Comparison of ENCODE assay signal across 8 cellular contexts in genomic region chr2:233354500-233354924, GRCh38. TPM values are rescaled to one million over a fixed set of nuclear protein-coding genes. Genes with fewer than 3 reads are reported as not detected.
DNase-seq lines count a peak whose midpoint lies in the region; ATAC-seq and TF ChIP-seq lines count a peak whose summit lies in the region.

No MANE protein-coding gene starts in this region.

- no peak for TF ChIP-seq CTCF in kidney epithelial cell (IDR thresholded peaks at IDR 0.05; ENCODE audit: insufficient read depth, low read length, poor library complexity, severe bottlenecking)

- H3K4me1 ChIP-seq in SJSA1 (replicated peaks) = peaks cover 31% of the 10 kb centered on the region

- peak; percentile 50 for ATAC-seq in GM18502 (IDR thresholded peaks at IDR 0.05; ENCODE audit: poor library complexity, unreplicated experiment)
- no peak for ATAC-seq in HG03460 (IDR thresholded peaks at IDR 0.05; ENCODE audit: unreplicated experiment)

- H3K27me3 ChIP-seq in SJSA1 (replicated peaks) (no peaks in the 10 kb centered on the region), kidney epithelial cell (ENCODE audit: control insufficient read depth, insufficient read depth, low read length) (no peaks in the 10 kb centered on the region)

- H3K36me3 ChIP-seq in SJSA1 = peaks cover 10% of the 10 kb centered on the region; the same call in 1 of the 2 replicates
- peaks cover 1% of the 10 kb centered on the region for H3K36me3 ChIP-seq in kidney epithelial cell (ENCODE audit: control insufficient read depth, insufficient read depth, low read length)

- CTCF ChIA-PET in HEK293T (lab: Yijun Ruan, JAX) = interaction anchor here (1.2 kb wide), 1 partner anchor 12 kb away, joined by 7 read pairs; no protein-coding TSS in a partner anchor

- no peak for DNase-seq in HEK293T (ENCODE audit: extremely low spot score)
- DNase-seq in SJSA1 (ENCODE audit: low read depth in 1 of 2, low spot score in 2 of 2) = no peak
- DNase-seq in kidney epithelial cell (ENCODE audit: low read depth) = no peak
- no peak for DNase-seq in NCI-H69 (lab: John Stamatoyannopoulos, UW)
- no peak for DNase-seq in NCI-H345 (lab: John Stamatoyannopoulos, UW)
- no peak for DNase-seq in activated CD8-positive, alpha-beta memory T cell treated with anti-CD3 and anti-CD28 coated beads for 24 hours

- H3K4me3 ChIP-seq in SJSA1 = peak overlapping the region; percentile 58
- H3K4me3 ChIP-seq in kidney epithelial cell (ENCODE audit: low read depth, low read length) = peak overlapping the region; percentile 53

- no peak overlapping the region for H3K27ac ChIP-seq in SJSA1

- H3K9me3 ChIP-seq in SJSA1 (replicated peaks) = no peaks in the 10 kb centered on the region

- POLR2A ChIA-PET in HEK293T (lab: Yijun Ruan, JAX) = no interaction called here

TF ChIP-seq in HEK293T, 16 proteins besides CTCF, POLR2A, EP300 and RAD21:
- TF ChIP-seq ARNT (IDR thresholded peaks at IDR 0.05) (0 out of 2 replicates have a peak, but pooled peaks have one; percentile 10), SP1 (IDR thresholded peaks at IDR 0.05) (no peak)

RNA-seq across cellular contexts. Expression of gene DGKD, which starts 0.2 kb away (rescaled TPM):
- 9.7 and 16.0 TPM in 2 replicates for total RNA-seq in SJSA1 (2014; rRNA removed; shearing (Covaris generic))
- total RNA-seq in kidney epithelial cell = 15.3 and 16.0 TPM in 2 replicates

RNA-seq across cellular contexts. Expression of gene SAG, which starts 46.9 kb away (rescaled TPM):
- total RNA-seq in SJSA1 (2014; rRNA removed; shearing (Covaris generic)) = not detected in 2 replicates
- total RNA-seq in kidney epithelial cell = not detected in 2 replicates
